8 cellular contexts compared by ENCODE assay signal in the genomic region with DNA sequence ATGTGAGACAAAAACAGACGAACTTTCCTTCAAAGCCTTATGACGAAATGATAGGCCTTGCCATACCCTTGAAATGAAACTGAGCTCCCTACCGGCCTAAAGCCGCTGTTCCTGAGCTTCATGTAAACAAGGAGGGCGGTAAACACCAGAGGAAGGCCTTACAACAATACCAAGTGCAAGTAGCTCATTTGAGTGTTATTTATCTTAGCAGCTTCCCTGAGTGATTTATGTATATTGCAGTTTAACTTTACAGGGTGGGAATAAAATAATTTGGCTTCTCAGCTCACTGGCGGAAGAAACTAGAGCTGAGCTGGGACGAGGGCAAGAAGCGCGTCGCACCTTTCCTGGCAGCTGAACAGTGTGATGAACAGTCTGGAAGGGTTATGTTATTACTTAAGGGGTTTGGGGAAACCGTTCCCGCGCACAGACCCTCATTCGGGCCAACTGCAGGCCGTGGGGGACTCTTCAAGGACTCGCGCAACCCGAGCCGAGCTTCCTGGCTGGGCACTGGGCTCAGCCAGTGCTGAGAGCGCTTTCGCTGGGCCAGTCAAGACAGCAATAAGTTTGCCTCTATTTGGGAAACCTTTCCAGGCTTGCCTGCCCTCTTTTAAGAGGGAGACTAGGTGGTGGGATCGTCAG.
A peak's percentile ranks its signal among the peaks of the same experiment; 100 is the strongest.
DNase-seq lines count a peak whose midpoint lies in the region; ATAC-seq, FAIRE-seq and TF ChIP-seq lines count a peak whose summit lies in the region.

No MANE protein-coding gene starts in this region.

- TF ChIP-seq EP300 in ovary (IDR thresholded peaks at IDR 0.05): no peak

- 54 to 65% (median 58%) methylated on average over 22 of the region's 22 CpGs for WGBS in ovary, 3 donors

- peak overlapping the region; percentile 68 for H3K4me3 ChIP-seq in BJ (ENCODE audit: low read depth, low read length)
- peak overlapping the region; percentile 92 for H3K4me3 ChIP-seq in SJCRH30
- H3K4me3 ChIP-seq in endothelial cell of umbilical vein (replicated peaks in 1 of 3; ENCODE audit: insufficient read depth in 1 of 3, low read depth in 1 of 3, low read length in 3 of 3): peak overlapping the region in 2 of 3 experiments; percentile 56 to 91
- H3K4me3 ChIP-seq in ovary: peak overlapping the region; percentile 83

- H3K9me3 ChIP-seq in SJCRH30 (replicated peaks): no peaks in the 10 kb centered on the region
- no peaks in the 10 kb centered on the region for H3K9me3 ChIP-seq in endothelial cell of umbilical vein (replicated peaks; ENCODE audit: control insufficient read depth, insufficient read depth, low read length)
- H3K9me3 ChIP-seq in ovary: no peaks in the 10 kb centered on the region

- no peak overlapping the region for H3K9ac ChIP-seq in endothelial cell of umbilical vein (replicated peaks; ENCODE audit: extremely low read depth, insufficient read depth, low read length)

- no peak for ATAC-seq in HG02642 (IDR thresholded peaks at IDR 0.05; ENCODE audit: poor library complexity, unreplicated experiment)

- DNase-seq in BJ (ENCODE audit: low read depth) (no peak), H4 (ENCODE audit: low spot score) (peak; percentile 38), SJCRH30 (peak; percentile 12 to 38), endothelial cell of umbilical vein (ENCODE audit: low read depth, low spot score) (peak; percentile 39), ovary (peak in 2 of 5 donors; percentile 28 to 45), ACHN (no peak), OCI-M1 (lab: John Stamatoyannopoulos, UW) (no peak)

- peak overlapping the region; percentile 49 for H3K4me2 ChIP-seq in endothelial cell of umbilical vein (ENCODE audit: insufficient read depth, low read length)

- no peaks in the 10 kb centered on the region for H3K79me2 ChIP-seq in endothelial cell of umbilical vein (ENCODE audit: control insufficient read depth, insufficient read depth, low read length)

- intact Hi-C loops in endothelial cell of umbilical vein (cut with micrococcal nuclease) (loop anchor here (10.0 kb wide), 1 partner anchor 558 kb away; no protein-coding TSS in a partner anchor), ovary (cut with DNase I) (loop anchor here in 1 of 4 donors (5.0 to 10.0 kb wide), 2 partner anchors 129 to 1458 kb away; partner anchors contain the start of genes TRIM13 and WDFY2)

- H3K36me3 ChIP-seq in BJ (ENCODE audit: control insufficient read depth, insufficient read depth, low read length): no peaks in the 10 kb centered on the region
- no peaks in the 10 kb centered on the region for H3K36me3 ChIP-seq in SJCRH30
- no peaks in the 10 kb centered on the region for H3K36me3 ChIP-seq in endothelial cell of umbilical vein (ENCODE audit: control insufficient read depth in 2 of 2, extremely low read depth in 1 of 2, insufficient read depth in 2 of 2, low read length in 2 of 2)
- H3K36me3 ChIP-seq in ovary: no peaks in the 10 kb centered on the region

- H3K4me1 ChIP-seq in SJCRH30: no peaks in the 10 kb centered on the region
- H3K4me1 ChIP-seq in endothelial cell of umbilical vein (ENCODE audit: control insufficient read depth, extremely low read depth, insufficient read depth, low read length): peaks cover 17% of the 10 kb centered on the region
- H3K4me1 ChIP-seq in ovary (ENCODE audit: insufficient read depth): peaks cover 2% of the 10 kb centered on the region

- dilution Hi-C loops in endothelial cell of umbilical vein (cut with MboI; ENCODE audit: extremely low pct_ligation_motif_present, low sequenced_read_pairs): no loop called here

- H3K27me3 ChIP-seq in BJ (ENCODE audit: control insufficient read depth, insufficient read depth, low read length) (peaks cover 20% of the 10 kb centered on the region), SJCRH30 (no peaks in the 10 kb centered on the region), endothelial cell of umbilical vein (ENCODE audit: control insufficient read depth in 2 of 2, insufficient read depth in 2 of 2, low read length in 2 of 2) (peaks cover 19 to 23% of the 10 kb centered on the region in 2 experiments), ovary (peaks cover 4% of the 10 kb centered on the region)

- TF ChIP-seq CTCF in BJ (IDR thresholded peaks at IDR 0.05; ENCODE audit: insufficient read depth, low read depth, low read length) (no peak), endothelial cell of umbilical vein (IDR thresholded peaks at IDR 0.05; ENCODE audit: extremely low read depth in 1 of 2, insufficient read depth in 1 of 2, low read depth in 1 of 2, low read length in 2 of 2) (no peak), ovary (IDR thresholded peaks at IDR 0.05) (no peak)

- no peak for FAIRE-seq in endothelial cell of umbilical vein (lab: Jason Lieb, UNC)

- peak overlapping the region; percentile 87 for H2AFZ ChIP-seq in endothelial cell of umbilical vein (ENCODE audit: low read depth, low read length)

- no peaks in the 10 kb centered on the region for H3K9me1 ChIP-seq in endothelial cell of umbilical vein (replicated peaks; ENCODE audit: control insufficient read depth, extremely low read depth, insufficient read depth, low read length)

- TF ChIP-seq POLR2A in endothelial cell of umbilical vein (IDR thresholded peaks at IDR 0.05; ENCODE audit: low read depth, low read length) (no peak), ovary (IDR thresholded peaks at IDR 0.05) (no peak)

- no peaks in the 10 kb centered on the region for H4K20me1 ChIP-seq in endothelial cell of umbilical vein (replicated peaks; ENCODE audit: control insufficient read depth, extremely low read depth, insufficient read depth, low read length)

- BruUV-seq in endothelial cell of umbilical vein (replicated peaks; lab: Mats Ljungman, UMichigan): no TSS peak

- H3K27ac ChIP-seq in SJCRH30: peak overlapping the region; percentile 90
- H3K27ac ChIP-seq in endothelial cell of umbilical vein (ENCODE audit: insufficient read depth, low read depth, low read length): no peak overlapping the region
- H3K27ac ChIP-seq in ovary: peak overlapping the region in 1 of 2 donors; percentile 97

- POLR2A ChIA-PET in BJ (lab: Charles Lee): interaction anchor here (0.5 kb wide), 1 partner anchor 9 kb away, joined by 3 read pairs; no protein-coding TSS in a partner anchor
- POLR2A ChIA-PET in endothelial cell of umbilical vein (lab: Charles Lee): no interaction called here

- in situ Hi-C loops in ACHN (cut with HindIII; ENCODE audit: low pct_ligation_motif_present, low pct_unique_long_range_greater_than_20kb, low sequenced_read_pairs): no loop called here

- CTCF ChIA-PET in BJ (lab: Yijun Ruan, JAX) (interaction anchor here (0.8 to 1.7 kb wide), 3 partner anchors 23 to 44 kb away, joined by 3 to 5 read pairs (median 3); no protein-coding TSS in a partner anchor), endothelial cell of umbilical vein (lab: Charles Lee) (interaction anchor here (0.7 to 6.8 kb wide), 8 partner anchors 10 to 786 kb away, joined by 3 to 58 read pairs (median 3); partner anchors contain the start of genes SPRYD7 and TRIM13)

TF ChIP-seq in endothelial cell of umbilical vein, 7 proteins besides CTCF, POLR2A, EP300 and RAD21:
- no peak for TF ChIP-seq GATA2 (IDR thresholded peaks at IDR 0.05; ENCODE audit: insufficient read depth, insufficient read length, low read depth, low read length)
- TF ChIP-seq FOS (IDR thresholded peaks at IDR 0.05; ENCODE audit: borderline replicate concordance, insufficient read depth, low read length): no peak
- no peak for TF ChIP-seq JUN (IDR thresholded peaks at IDR 0.05; ENCODE audit: borderline replicate concordance, insufficient read depth, insufficient read length, low read depth)

Comparison
In these comparisons a context has a peak if more than half of its experiments do, and no peak if none do; other contexts are left out.
1. DNase-seq: peak in H4 (single experiment), SJCRH30 (2 of 2) and endothelial cell of umbilical vein (single experiment); none in BJ (single experiment), ACHN (single experiment) and OCI-M1 (single experiment).
2. Peak in every context shown above with its lines, with median percentiles within 50 percentile points of each other: H3K4me3 ChIP-seq.